In genomic region chr18:14221689-14222088, GRCh38 we compare ENCODE assay signal across 24 cellular contexts.
"Had no signal": no experiment of that assay in that cellular context is flagged by ENCODE, and none has a peak within 500 bp of the region (broad histone marks: within the 10 kb centered on the region; RNA-seq: fewer than 3 reads in every experiment).

No MANE protein-coding gene starts in this region.

- H3K27me3 Mint-ChIP-seq: activated CD4-positive, alpha-beta T cell treated with anti-CD3 and anti-CD28 coated beads, Interleukin-2, amount 10 ng/mL, durations not matched to agents 7 days and 5 days; activated CD8-positive, alpha-beta memory T cell treated with anti-CD3 and anti-CD28 coated beads, Interleukin-2, amount 10 ng/mL, durations not matched to agents 7 days and 5 days; activated CD8-positive, alpha-beta T cell treated with anti-CD3 and anti-CD28 coated beads for 36 hours; activated naive CD4-positive, alpha-beta T cell treated with anti-CD3 and anti-CD28 coated beads, Interleukin-2, amount 10 ng/mL, durations not matched to agents 7 days and 5 days; dendritic cell treated with granulocyte-macrophage colony-stimulating factor and Interleukin-4, amounts not matched to agents 40 ng/mL and 50 ng/mL, for 4 days; naive thymus-derived CD8-positive, alpha-beta T cell; stimulated activated naive CD8-positive, alpha-beta T cell treated with anti-CD3 and anti-CD28 coated beads, Interleukin-15, Interleukin-2, amounts not matched to agents 100 ng/mL and 50 ng/mL, for 24 hours; T-helper 17 cell had no signal

- H3K27ac ChIP-seq: cardiac muscle cell, hepatocyte, left ventricle myocardium inferior, neural progenitor cell, tibial artery had no signal

- H3K9me3 ChIP-seq: left ventricle myocardium inferior had no signal

- ATAC-seq: activated CD8-positive, alpha-beta memory T cell treated with anti-CD3 and anti-CD28 coated beads, Interleukin-2, amount 10 ng/mL, durations not matched to agents 7 days and 5 days; activated CD8-positive, alpha-beta T cell treated with anti-CD3 and anti-CD28 coated beads for 36 hours; naive thymus-derived CD8-positive, alpha-beta T cell; right cardiac atrium; T-helper 17 cell had no signal

- DNase-seq: activated CD4-positive, alpha-beta T cell treated with anti-CD3 and anti-CD28 coated beads, Interleukin-2, amount 10 ng/mL, durations not matched to agents 7 days and 5 days; activated CD8-positive, alpha-beta memory T cell treated with anti-CD3 and anti-CD28 coated beads, Interleukin-2, amount 10 ng/mL, durations not matched to agents 7 days and 5 days; activated CD8-positive, alpha-beta T cell treated with anti-CD3 and anti-CD28 coated beads for 36 hours; activated effector memory CD4-positive, alpha-beta T cell treated with anti-CD3 and anti-CD28 coated beads, Interleukin-2, amount 50 U/mL, for 16 hours; activated naive CD4-positive, alpha-beta T cell treated with anti-CD3 and anti-CD28 coated beads, Interleukin-2, amount 10 ng/mL, durations not matched to agents 7 days and 5 days; activated T-cell treated with anti-CD3 and anti-CD28 coated beads for 4 hours; effector CD4-positive, alpha-beta T cell; erythroblast; foreskin fibroblast; left ventricle myocardium inferior; mammary epithelial cell; naive thymus-derived CD8-positive, alpha-beta T cell; stimulated activated CD4-positive, alpha-beta T cell treated with anti-CD3 and anti-CD28 coated beads, Interleukin-12 subunit alpha, Interleukin-12 subunit beta, amount 100 ng/mL, for 4 hours; stimulated activated CD4-positive, alpha-beta T cell treated with anti-CD3 and anti-CD28 coated beads, Interleukin-4, amount 100 ng/mL, for 4 hours; substantia nigra; T-helper 17 cell had no signal

- H3K4me3 ChIP-seq: cardiac muscle cell, hepatocyte, left ventricle myocardium inferior, neural progenitor cell, tibial artery had no signal

- H3K79me2 ChIP-seq: hepatocyte had no signal

- H3K27me3 ChIP-seq: cardiac muscle cell, hepatocyte, neural progenitor cell, tibial artery had no signal

- H3K4me3 Mint-ChIP-seq: activated CD4-positive, alpha-beta T cell treated with anti-CD3 and anti-CD28 coated beads, Interleukin-2, amount 10 ng/mL, durations not matched to agents 7 days and 5 days; activated CD8-positive, alpha-beta memory T cell treated with anti-CD3 and anti-CD28 coated beads, Interleukin-2, amount 10 ng/mL, durations not matched to agents 7 days and 5 days; activated CD8-positive, alpha-beta T cell treated with anti-CD3 and anti-CD28 coated beads for 36 hours; activated naive CD4-positive, alpha-beta T cell treated with anti-CD3 and anti-CD28 coated beads, Interleukin-2, amount 10 ng/mL, durations not matched to agents 7 days and 5 days; dendritic cell treated with granulocyte-macrophage colony-stimulating factor and Interleukin-4, amounts not matched to agents 40 ng/mL and 50 ng/mL, for 4 days; mesothelial cell of epicardium; naive thymus-derived CD8-positive, alpha-beta T cell; neural progenitor cell; stimulated activated naive CD8-positive, alpha-beta T cell treated with anti-CD3 and anti-CD28 coated beads, Interleukin-15, Interleukin-2, amounts not matched to agents 100 ng/mL and 50 ng/mL, for 24 hours; T-helper 17 cell had no signal

- H2AFZ ChIP-seq: hepatocyte, neural progenitor cell had no signal

- H3K36me3 Mint-ChIP-seq: activated naive CD4-positive, alpha-beta T cell treated with anti-CD3 and anti-CD28 coated beads, Interleukin-2, amount 10 ng/mL, durations not matched to agents 7 days and 5 days; mesothelial cell of epicardium; neural progenitor cell had no signal

- H3K36me3 ChIP-seq: cardiac muscle cell, left ventricle myocardium inferior, neural progenitor cell, tibial artery had no signal

- H3K4me2 ChIP-seq: hepatocyte, neural progenitor cell had no signal

- H3K9me3 Mint-ChIP-seq: stimulated activated naive CD8-positive, alpha-beta T cell treated with anti-CD3 and anti-CD28 coated beads, Interleukin-15, Interleukin-2, amounts not matched to agents 100 ng/mL and 50 ng/mL, for 24 hours had no signal

- H3K4me1 Mint-ChIP-seq: activated CD4-positive, alpha-beta T cell treated with anti-CD3 and anti-CD28 coated beads, Interleukin-2, amount 10 ng/mL, durations not matched to agents 7 days and 5 days; activated CD8-positive, alpha-beta memory T cell treated with anti-CD3 and anti-CD28 coated beads, Interleukin-2, amount 10 ng/mL, durations not matched to agents 7 days and 5 days; activated naive CD4-positive, alpha-beta T cell treated with anti-CD3 and anti-CD28 coated beads, Interleukin-2, amount 10 ng/mL, durations not matched to agents 7 days and 5 days; mesothelial cell of epicardium; naive thymus-derived CD8-positive, alpha-beta T cell; neural progenitor cell; T-helper 17 cell had no signal

- H3K4me1 ChIP-seq: left ventricle myocardium inferior, neural progenitor cell, tibial artery had no signal

- H3K27ac Mint-ChIP-seq: activated CD4-positive, alpha-beta T cell treated with anti-CD3 and anti-CD28 coated beads, Interleukin-2, amount 10 ng/mL, durations not matched to agents 7 days and 5 days; activated CD8-positive, alpha-beta memory T cell treated with anti-CD3 and anti-CD28 coated beads, Interleukin-2, amount 10 ng/mL, durations not matched to agents 7 days and 5 days; activated CD8-positive, alpha-beta T cell treated with anti-CD3 and anti-CD28 coated beads for 36 hours; activated naive CD4-positive, alpha-beta T cell treated with anti-CD3 and anti-CD28 coated beads, Interleukin-2, amount 10 ng/mL, durations not matched to agents 7 days and 5 days; dendritic cell treated with granulocyte-macrophage colony-stimulating factor and Interleukin-4, amounts not matched to agents 40 ng/mL and 50 ng/mL, for 4 days; mesothelial cell of epicardium; naive thymus-derived CD8-positive, alpha-beta T cell; neural progenitor cell; stimulated activated naive CD8-positive, alpha-beta T cell treated with anti-CD3 and anti-CD28 coated beads, Interleukin-15, Interleukin-2, amounts not matched to agents 100 ng/mL and 50 ng/mL, for 24 hours; T-helper 17 cell had no signal
